In genomic region chr10:73209705-73210104, GRCh38 we compare ENCODE assay signal across 16 cellular contexts. TPM values are rescaled to one million over a fixed set of nuclear protein-coding genes. Genes with fewer than 3 reads are reported as not detected.
DNase-seq lines count a peak whose midpoint lies in the region; ATAC-seq, FAIRE-seq and TF ChIP-seq lines count a peak whose summit lies in the region.
"Had no signal": no experiment of that assay in that cellular context is flagged by ENCODE, and none has a peak within 500 bp of the region (broad histone marks: within the 10 kb centered on the region; RNA-seq: fewer than 3 reads in every experiment).

No MANE protein-coding gene starts in this region.

- H3K4me2 ChIP-seq in keratinocyte (ENCODE audit: control insufficient read depth, extremely low read depth, insufficient read depth, low read depth, low read length): peak overlapping the region; percentile 3
- H3K4me2 ChIP-seq: BLaER1 had no signal

- no peaks in the 10 kb centered on the region for H3K9me1 ChIP-seq in keratinocyte (ENCODE audit: control insufficient read depth, extremely low read depth, insufficient read depth, low read length)

- no peak overlapping the region for H3K4me3 ChIP-seq in keratinocyte (ENCODE audit: control insufficient read depth in 2 of 3, extremely low read depth in 1 of 3, insufficient read depth in 2 of 3, low read depth in 1 of 3, low read length in 3 of 3)
- H3K4me3 ChIP-seq: BLaER1 had no signal

- dilution Hi-C loops in keratinocyte (cut with MboI; ENCODE audit: extremely low pct_ligation_motif_present, low sequenced_read_pairs): no loop called here

- H3K9me3 ChIP-seq in keratinocyte (ENCODE audit: control insufficient read depth, low read depth, low read length): peaks cover 2% of the 10 kb centered on the region

- H4K20me1 ChIP-seq in keratinocyte (ENCODE audit: control insufficient read depth, extremely low read depth, insufficient read depth, low read length): no peaks in the 10 kb centered on the region
- H4K20me1 ChIP-seq: BLaER1 had no signal

- H2AFZ ChIP-seq in keratinocyte (ENCODE audit: control insufficient read depth, low read length): no peak overlapping the region

- no peak for TF ChIP-seq CTCF in keratinocyte (optimal IDR thresholded peaks at IDR 0.05 in 1 of 3, IDR thresholded peaks at IDR 0.05 in 1 of 3, conservative IDR thresholded peaks at IDR 0.05 in 1 of 3; ENCODE audit: extremely low read depth in 1 of 3, insufficient read depth in 2 of 3, low read length in 3 of 3)

- H3K27me3 ChIP-seq in keratinocyte (ENCODE audit: control insufficient read depth, extremely low read depth, insufficient read depth, low read length): no peaks in the 10 kb centered on the region
- H3K27me3 ChIP-seq: BLaER1 had no signal

- H3K9ac ChIP-seq in keratinocyte (ENCODE audit: control insufficient read depth, extremely low read depth, insufficient read depth, low read length): no peak overlapping the region
- H3K9ac ChIP-seq: BLaER1 had no signal

- peak; percentile 88 for FAIRE-seq in keratinocyte (lab: Jason Lieb, UNC)
- FAIRE-seq: colon had no signal

- no peaks in the 10 kb centered on the region for H3K79me2 ChIP-seq in keratinocyte (ENCODE audit: control insufficient read depth, insufficient read depth, low read length)

- peak; percentile 27 for DNase-seq in COLO829 (ENCODE audit: low spot score)
- DNase-seq in M059J (ENCODE audit: low read depth): peak; percentile 35
- DNase-seq in dedifferentiated amniotic fluid mesenchymal stem cell (ENCODE audit: extremely low spot score): peak; percentile 42
- no peak for DNase-seq in keratinocyte (ENCODE audit: low read depth, low spot score)
- no peak for DNase-seq in inferior parietal cortex (ENCODE audit: extremely low spot score)
- DNase-seq in globus pallidus (ENCODE audit: low spot score): no peak
- DNase-seq: activated naive CD8-positive, alpha-beta T cell treated with anti-CD3 and anti-CD28 coated beads for 36 hours; H7; head of caudate nucleus; NCI-H1048; NCI-H2227 treated with DMSO at 0.1 percent for 48 hours; T-helper 1 cell had no signal

- H3K36me3 ChIP-seq in keratinocyte (ENCODE audit: control insufficient read depth in 2 of 2, extremely low read depth in 1 of 2, insufficient read depth in 2 of 2, low read length in 2 of 2): peaks cover 2 to 3% of the 10 kb centered on the region in 2 experiments

- no peak for ATAC-seq in HG03159 (IDR thresholded peaks at IDR 0.05; ENCODE audit: unreplicated experiment)
- ATAC-seq in activated CD4-positive, CD25-positive, alpha-beta regulatory T cell treated with anti-CD3 and anti-CD28 coated beads, Interleukin-2, amount 50 U/mL, for 24 hours: no peak

- H3K27ac ChIP-seq in keratinocyte (ENCODE audit: control insufficient read depth, insufficient read depth, low read length): peak overlapping the region; percentile 32
- H3K27ac ChIP-seq: BLaER1 had no signal

- H3K4me1 ChIP-seq in keratinocyte (ENCODE audit: control insufficient read depth, extremely low read depth, insufficient read depth, low read length): peaks cover 9% of the 10 kb centered on the region
- H3K4me1 ChIP-seq: BLaER1 had no signal

RNA-seq across cellular contexts. Expression of gene DNAJC9, which starts 37.4 kb away (rescaled TPM):
- total RNA-seq in M059J (2014; rRNA removed; shearing (Covaris generic)): 58.5 and 63.3 TPM in 2 replicates
- 14.1 to 23.9 TPM (median 23.3 TPM) in 3 replicates for polyA plus RNA-seq in keratinocyte
- 12.7 TPM for polyA plus RNA-seq in keratinocyte (2011; ENCODE audit: low read depth)
- 16.0 and 21.1 TPM in 2 replicates for polyA plus RNA-seq in keratinocyte (2011; cell fraction: cytosol; rRNA removed)
- polyA plus RNA-seq in keratinocyte (2011; cell fraction: nucleus; rRNA removed): 18.9 and 23.5 TPM in 2 replicates
- 11.4 and 20.8 TPM in 2 replicates for polyA plus RNA-seq in keratinocyte (2012; ENCODE audit: low replicate concordance)
- 5.7 to 22.0 TPM (median 9.4 TPM) in 3 replicates for polyA minus RNA-seq in keratinocyte
- 16.7 TPM for polyA minus RNA-seq in keratinocyte (2011; cell fraction: cytosol; rRNA and poly(A)+ RNA removed)
- 6.1 and 7.9 TPM in 2 replicates for polyA minus RNA-seq in keratinocyte (2011; cell fraction: nucleus; rRNA and poly(A)+ RNA removed)

RNA-seq across cellular contexts. Expression of gene FAM149B1, which starts 41.8 kb away (rescaled TPM):
- total RNA-seq in M059J (2014; rRNA removed; shearing (Covaris generic)): 6.8 and 10.3 TPM in 2 replicates
- 14.8 to 24.9 TPM (median 22.2 TPM) in 3 replicates for polyA plus RNA-seq in keratinocyte
- 15.0 TPM for polyA plus RNA-seq in keratinocyte (2011; ENCODE audit: low read depth)
- 18.6 and 25.2 TPM in 2 replicates for polyA plus RNA-seq in keratinocyte (2011; cell fraction: cytosol; rRNA removed)
- 21.2 and 21.9 TPM in 2 replicates for polyA plus RNA-seq in keratinocyte (2011; cell fraction: nucleus; rRNA removed)
- 10.7 and 11.1 TPM in 2 replicates for polyA plus RNA-seq in keratinocyte (2012; ENCODE audit: low replicate concordance)
- polyA minus RNA-seq in keratinocyte: 11.3 to 22.0 TPM (median 20.9 TPM) in 3 replicates
- 10.7 TPM for polyA minus RNA-seq in keratinocyte (2011; cell fraction: cytosol; rRNA and poly(A)+ RNA removed)
- 8.1 and 16.7 TPM in 2 replicates for polyA minus RNA-seq in keratinocyte (2011; cell fraction: nucleus; rRNA and poly(A)+ RNA removed)

RNA-seq across cellular contexts. Expression of gene ECD, which starts 41.9 kb away (rescaled TPM):
- 34.4 and 34.5 TPM in 2 replicates for total RNA-seq in M059J (2014; rRNA removed; shearing (Covaris generic))
- polyA plus RNA-seq in keratinocyte: 27.6 to 35.8 TPM (median 27.6 TPM) in 3 replicates
- 12.8 TPM for polyA plus RNA-seq in keratinocyte (2011; ENCODE audit: low read depth)
- polyA plus RNA-seq in keratinocyte (2011; cell fraction: cytosol; rRNA removed): 14.6 and 27.6 TPM in 2 replicates
- 33.0 and 39.6 TPM in 2 replicates for polyA plus RNA-seq in keratinocyte (2011; cell fraction: nucleus; rRNA removed)
- 11.8 and 20.9 TPM in 2 replicates for polyA plus RNA-seq in keratinocyte (2012; ENCODE audit: low replicate concordance)
- 19.1 to 32.2 TPM (median 19.4 TPM) in 3 replicates for polyA minus RNA-seq in keratinocyte
- polyA minus RNA-seq in keratinocyte (2011; cell fraction: cytosol; rRNA and poly(A)+ RNA removed): 14.4 TPM
- polyA minus RNA-seq in keratinocyte (2011; cell fraction: nucleus; rRNA and poly(A)+ RNA removed): 22.5 and 32.0 TPM in 2 replicates

RNA-seq across cellular contexts. Expression of gene MRPS16, which starts 42.7 kb away (rescaled TPM):
- total RNA-seq in M059J (2014; rRNA removed; shearing (Covaris generic)): 54.2 and 66.5 TPM in 2 replicates
- polyA plus RNA-seq in keratinocyte: 79.2 to 95.4 TPM (median 79.9 TPM) in 3 replicates
- polyA plus RNA-seq in keratinocyte (2011; ENCODE audit: low read depth): 20.6 TPM
- polyA plus RNA-seq in keratinocyte (2011; cell fraction: cytosol; rRNA removed): 53.3 and 67.5 TPM in 2 replicates
- polyA plus RNA-seq in keratinocyte (2011; cell fraction: nucleus; rRNA removed): 33.7 and 46.1 TPM in 2 replicates
- 70.7 and 105 TPM in 2 replicates for polyA plus RNA-seq in keratinocyte (2012; ENCODE audit: low replicate concordance)
- 32.8 to 59.0 TPM (median 56.3 TPM) in 3 replicates for polyA minus RNA-seq in keratinocyte
- 74.6 TPM for polyA minus RNA-seq in keratinocyte (2011; cell fraction: cytosol; rRNA and poly(A)+ RNA removed)
- polyA minus RNA-seq in keratinocyte (2011; cell fraction: nucleus; rRNA and poly(A)+ RNA removed): 17.6 and 22.0 TPM in 2 replicates

Comparison
In these comparisons a context has a peak if more than half of its experiments do, and no peak if none do; other contexts are left out.
1. DNase-seq: peak in COLO829 (single experiment), M059J (single experiment) and dedifferentiated amniotic fluid mesenchymal stem cell (single experiment); none in keratinocyte (single experiment), inferior parietal cortex (single experiment) and globus pallidus (single experiment).